ENCODE assay signal across 35 cellular contexts in genomic region chr17:10585529-10585928, GRCh38. TPM values are rescaled to one million over a fixed set of nuclear protein-coding genes. Genes with fewer than 3 reads are reported as not detected.
"Had no signal": no experiment of that assay in that cellular context is flagged by ENCODE, and none has a peak within 500 bp of the region (broad histone marks: within the 10 kb centered on the region; RNA-seq: fewer than 3 reads in every experiment).

No MANE protein-coding gene starts in this region.

- DNase-seq: activated B cell treated with CpG ODN at 0.5 μM for 24 hours; activated CD4-positive, alpha-beta memory T cell treated with anti-CD3 and anti-CD28 coated beads for 36 hours; activated CD4-positive, alpha-beta T cell treated with anti-CD3 and anti-CD28 coated beads for 4 hours; activated CD4-positive, alpha-beta T cell treated with anti-CD3 and anti-CD28 coated beads, Interleukin-2, amount 50 U/mL, for 1 hour; activated CD4-positive, CD25-positive, alpha-beta regulatory T cell treated with anti-CD3 and anti-CD28 coated beads, Interleukin-2, amount 50 U/mL, for 72 hours; activated CD8-positive, alpha-beta memory T cell treated with anti-CD3 and anti-CD28 coated beads, Interleukin-2, amount 10 ng/mL, durations not matched to agents 7 days and 5 days; activated CD8-positive, alpha-beta memory T cell treated with anti-CD3 and anti-CD28 coated beads, Interleukin-2, amount 50 U/mL, for 48 hours; activated effector memory CD4-positive, alpha-beta T cell treated with Interleukin-2 at 50 U/mL for 16 hours; activated naive CD4-positive, alpha-beta T cell treated with anti-CD3 and anti-CD28 coated beads, Interleukin-2, amount 10 ng/mL, durations not matched to agents 7 days and 5 days; activated naive CD8-positive, alpha-beta T cell treated with anti-CD3 and anti-CD28 coated beads, Interleukin-2, amount 50 U/mL, for 24 hours; activated T-cell treated with anti-CD3 and anti-CD28 coated beads, Interleukin-2, amount 50 U/mL, for 48 hours; anterior cingulate cortex; caudate nucleus; cerebellar nuclear complex; Karpas-422; NCI-H1048; NCI-H1105 treated with DMSO at 0.1 percent for 48 hours; NCI-H1436; NCI-H1694; NCI-H1930; NCI-H510A; NCI-H526; NCI-H748 treated with DMSO at 0.1 percent for 48 hours; SIG-M5; SW 1271; T-helper 1 cell; T-helper 9 cell had no signal

- ATAC-seq: activated CD8-positive, alpha-beta memory T cell treated with anti-CD3 and anti-CD28 coated beads, Interleukin-2, amount 10 ng/mL, durations not matched to agents 7 days and 5 days; activated naive CD8-positive, alpha-beta T cell treated with anti-CD3 and anti-CD28 coated beads, Interleukin-2, amount 50 U/mL, for 24 hours; Panc1; Right ventricle myocardium inferior; SK-N-SH treated with all-trans-retinoic acid at 6 μM for 48 hours had no signal

- H3K27ac ChIP-seq: RWPE1, VCaP had no signal

RNA-seq across cellular contexts. Expression of gene MYH2, which starts 36.1 kb away (rescaled TPM):
- total RNA-seq: activated B cell treated with CpG ODN at 0.5 μM for 24 hours; activated CD4-positive, alpha-beta memory T cell treated with anti-CD3 and anti-CD28 coated beads for 36 hours; activated CD8-positive, alpha-beta memory T cell treated with anti-CD3 and anti-CD28 coated beads, Interleukin-2, amount 10 ng/mL, durations not matched to agents 7 days and 5 days; bronchial epithelial cell; MCF 10A; Right ventricle myocardium inferior; SK-MEL-5 had no signal
